16 cellular contexts compared by ENCODE assay signal in the genomic region with DNA sequence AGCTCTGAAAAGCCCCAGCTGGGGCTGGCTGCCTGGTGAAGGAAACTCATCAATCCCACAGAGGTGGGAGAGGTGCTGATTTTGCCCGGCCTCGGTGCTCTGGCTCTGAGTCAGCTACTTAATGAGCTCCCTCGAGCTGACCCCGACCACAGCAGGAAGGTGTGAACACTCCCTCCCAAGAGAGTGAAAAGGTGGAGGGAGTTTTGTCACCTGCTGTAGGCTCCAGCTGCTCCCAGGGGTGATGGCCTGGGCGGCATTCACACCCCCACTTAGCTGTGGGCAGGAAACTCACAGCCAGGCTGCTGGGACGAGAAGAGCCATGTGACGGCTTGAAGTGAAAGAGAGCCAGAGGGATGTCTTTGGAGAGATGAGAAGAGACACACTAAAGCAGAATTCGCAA.
A peak's percentile ranks its signal among the peaks of the same experiment; 100 is the strongest.
DNase-seq lines count a peak whose midpoint lies in the region; ATAC-seq and FAIRE-seq lines count a peak whose summit lies in the region.
"Had no signal": no experiment of that assay in that cellular context is flagged by ENCODE, and none has a peak within 500 bp of the region (broad histone marks: within the 10 kb centered on the region; RNA-seq: fewer than 3 reads in every experiment).

No MANE protein-coding gene starts in this region.

- DNase-seq in COR-L47 (lab: John Stamatoyannopoulos, UW) (peak; percentile 13), GM18507 (ENCODE audit: extremely low spot score, insufficient read length, low read depth) (peak; percentile 11), iPS-NIHi7 (ENCODE audit: extremely low spot score) (peak; percentile 28), H4 (ENCODE audit: low spot score) (no peak)
- DNase-seq: amniotic stem cell, foreskin fibroblast, Karpas-422, naive B cell, NCI-H1694 treated with DMSO at 0.1 percent for 48 hours, NCI-H748 treated with DMSO at 0.1 percent for 48 hours, uterus had no signal

- peaks cover 4% of the 10 kb centered on the region for H3K9me3 Mint-ChIP-seq in activated T-helper 17 cell treated with anti-CD3 and anti-CD28 coated beads, Interleukin-2, amount 50 U/mL, for 72 hours

- no peak overlapping the region for H3K27ac Mint-ChIP-seq in activated T-helper 17 cell treated with anti-CD3 and anti-CD28 coated beads, Interleukin-2, amount 50 U/mL, for 72 hours
- H3K27ac Mint-ChIP-seq: activated T-helper 1 cell treated with anti-CD3 and anti-CD28 coated beads, Interleukin-12 subunit alpha, Interleukin-12 subunit beta, Interleukin-2, Interleukin-4 antibody, amounts not matched to agents 30 ng/mL and 10 ng/mL and 1 ng/mL, durations not matched to agents 14 hours and 24 hours and 36 hours had no signal

- no peaks in the 10 kb centered on the region for H3K27me3 Mint-ChIP-seq in activated T-helper 17 cell treated with anti-CD3 and anti-CD28 coated beads, Interleukin-2, amount 50 U/mL, for 72 hours
- H3K27me3 Mint-ChIP-seq: naive B cell had no signal

- ATAC-seq in HG03342 (IDR thresholded peaks at IDR 0.05; ENCODE audit: unreplicated experiment) (peak; percentile 48), GM19324 (IDR thresholded peaks at IDR 0.05; ENCODE audit: low FRiP score, unreplicated experiment) (no peak), HG02642 (IDR thresholded peaks at IDR 0.05; ENCODE audit: poor library complexity, unreplicated experiment) (no peak)
- ATAC-seq in activated T-helper 17 cell treated with anti-CD3 and anti-CD28 coated beads, Interleukin-2, amount 50 U/mL, for 72 hours (replicated peaks), result no peak

- H3K4me3 Mint-ChIP-seq in activated T-helper 17 cell treated with anti-CD3 and anti-CD28 coated beads, Interleukin-2, amount 50 U/mL, for 72 hours, result no peak overlapping the region
- H3K4me3 Mint-ChIP-seq: activated T-helper 1 cell treated with anti-CD3 and anti-CD28 coated beads, Interleukin-12 subunit alpha, Interleukin-12 subunit beta, Interleukin-2, Interleukin-4 antibody, amounts not matched to agents 30 ng/mL and 10 ng/mL and 1 ng/mL, durations not matched to agents 14 hours and 24 hours and 36 hours; naive B cell had no signal

- no peaks in the 10 kb centered on the region for H3K36me3 Mint-ChIP-seq in activated T-helper 17 cell treated with anti-CD3 and anti-CD28 coated beads, Interleukin-2, amount 50 U/mL, for 72 hours (ENCODE audit: low read depth)

- H3K4me1 Mint-ChIP-seq in activated T-helper 17 cell treated with anti-CD3 and anti-CD28 coated beads, Interleukin-2, amount 50 U/mL, for 72 hours, result no peaks in the 10 kb centered on the region
- H3K4me1 Mint-ChIP-seq: naive B cell had no signal

- FAIRE-seq in GM18507 (lab: Jason Lieb, UNC), result no peak
